In the genomic region with DNA sequence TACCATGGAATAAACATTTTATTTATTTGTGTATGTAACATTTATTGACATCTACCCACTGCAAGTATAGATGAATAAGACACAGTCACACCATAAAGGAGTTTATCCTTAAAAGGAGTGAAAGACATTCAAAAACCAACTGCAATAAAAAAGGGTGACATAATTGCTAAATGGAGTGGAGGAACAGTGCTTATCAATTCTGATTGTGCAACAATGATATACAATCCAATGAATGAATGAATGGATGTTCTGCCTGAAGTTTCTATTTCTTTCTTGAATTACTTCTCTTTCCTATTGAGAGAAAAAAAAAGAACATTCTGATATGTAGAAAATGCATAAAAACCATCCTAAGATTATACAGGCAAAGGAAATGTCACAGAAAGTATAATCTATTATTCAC, we compare ENCODE assay signal across 25 cellular contexts. TPM values are rescaled to one million over a fixed set of nuclear protein-coding genes. Genes with fewer than 3 reads are reported as not detected.
DNase-seq lines count a peak whose midpoint lies in the region; ATAC-seq, FAIRE-seq and TF ChIP-seq lines count a peak whose summit lies in the region.
"Had no signal": no experiment of that assay in that cellular context is flagged by ENCODE, and none has a peak within 500 bp of the region (broad histone marks: within the 10 kb centered on the region; RNA-seq: fewer than 3 reads in every experiment).

No MANE protein-coding gene starts in this region.

- BruUV-seq in HepG2 (replicated peaks; lab: Mats Ljungman, UMichigan) (no TSS peak), IMR-90 (replicated peaks; lab: Mats Ljungman, UMichigan) (no TSS peak), K562 (replicated peaks; lab: Mats Ljungman, UMichigan) (no TSS peak)

- TF ChIP-seq EP300 in HepG2 (IDR thresholded peaks at IDR 0.05; ENCODE audit: low read depth in 2 of 2, low read length in 2 of 2) (no peak), HepG2 (CRISPR knock-in tag; IDR thresholded peaks at IDR 0.05; ENCODE audit: borderline replicate concordance) (no peak), K562 (IDR thresholded peaks at IDR 0.05; ENCODE audit: low read length) (no peak)

- H3K9ac ChIP-seq in HepG2 (ENCODE audit: insufficient read depth, low read depth, low read length) (no peak overlapping the region), IMR-90 (ENCODE audit: low read depth, low read length) (no peak overlapping the region), K562 (ENCODE audit: insufficient read depth in 1 of 2, low read depth in 2 of 2, low read length in 2 of 2) (no peak overlapping the region)
- H3K9ac ChIP-seq: BLaER1 had no signal

- dilution Hi-C loops in IMR-90 (cut with HindIII; ENCODE audit: low sequenced_read_pairs, unreplicated experiment) = no loop called here

- no peak overlapping the region for H2BK15ac ChIP-seq in IMR-90 (ENCODE audit: low read depth, low read length)

- in situ Hi-C loops in HepG2 (cut with HindIII; ENCODE audit: extremely low pct_ligation_motif_present, low pct_unique_long_range_greater_than_20kb) = no loop called here
- in situ Hi-C loops in IMR-90 (cut with MboI; ENCODE audit: low sequenced_read_pairs) = no loop called here
- in situ Hi-C loops in K562 (cut with MboI) = no loop called here

- TF ChIP-seq CTCF in HepG2 (CRISPR knock-in tag; IDR thresholded peaks at IDR 0.05) (no peak), right lobe of liver (IDR thresholded peaks at IDR 0.05) (no peak), IMR-90 (conservative IDR thresholded peaks at IDR 0.05; ENCODE audit: low read depth, low read length) (no peak), K562 (IDR thresholded peaks at IDR 0.05 in 2 of 3, conservative IDR thresholded peaks at IDR 0.05 in 1 of 3; ENCODE audit: insufficient read depth in 2 of 3, low read depth in 1 of 3, low read length in 3 of 3) (no peak)

- H3K56ac ChIP-seq in IMR-90 (ENCODE audit: extremely low read depth, insufficient read depth, low read length) = no peak overlapping the region

- H3K27ac ChIP-seq in HepG2 (ENCODE audit: extremely low read length, insufficient read depth, low read length) (no peak overlapping the region), right lobe of liver (no peak overlapping the region), IMR-90 (ENCODE audit: insufficient read depth, low read length) (no peak overlapping the region), K562 (ENCODE audit: extremely low read depth, low read depth, low read length) (no peak overlapping the region)
- H3K27ac ChIP-seq: BLaER1 had no signal

- no peaks in the 10 kb centered on the region for H3K27me3 ChIP-seq in HepG2 (ENCODE audit: control insufficient read depth in 1 of 2, insufficient read depth in 2 of 2, low read length in 2 of 2)
- no peaks in the 10 kb centered on the region for H3K27me3 ChIP-seq in right lobe of liver
- H3K27me3 ChIP-seq in IMR-90 (ENCODE audit: control insufficient read depth, insufficient read depth, low read length) = peaks cover 2% of the 10 kb centered on the region; the same call in 1 of the 2 replicates
- H3K27me3 ChIP-seq in K562 (ENCODE audit: control insufficient read depth in 2 of 2, insufficient read depth in 2 of 2, low read length in 2 of 2) = peaks cover 4 to 8% of the 10 kb centered on the region in 2 experiments; a peak in 3 of 5 replicates
- H3K27me3 ChIP-seq: BE2C, BLaER1 had no signal

- H3K23ac ChIP-seq in IMR-90 (ENCODE audit: low read depth, low read length) = no peak overlapping the region

- peaks cover 9% of the 10 kb centered on the region for H3K4me1 Mint-ChIP-seq in activated T-helper 1 cell treated with anti-CD3 and anti-CD28 coated beads, Interleukin-12 subunit alpha, Interleukin-12 subunit beta, Interleukin-2, Interleukin-4 antibody, amounts not matched to agents 30 ng/mL and 10 ng/mL and 1 ng/mL, durations not matched to agents 14 hours and 24 hours and 36 hours (ENCODE audit: low read depth)

- no peak overlapping the region for H4K5ac ChIP-seq in IMR-90 (ENCODE audit: low read depth, low read length)

- POLR2A ChIA-PET in HepG2 (lab: Yijun Ruan, JAX) = no interaction called here
- POLR2A ChIA-PET in IMR-90 (lab: Charles Lee; ENCODE audit: unreplicated experiment) = no interaction called here
- POLR2A ChIA-PET in K562 (lab: Yijun Ruan, JAX) = interaction anchor here (0.9 kb wide), 1 partner anchor 22 kb away, joined by 4 read pairs; no protein-coding TSS in a partner anchor

- H3K4me1 ChIP-seq in HepG2 (ENCODE audit: insufficient read depth, low read length) (0 out of 2 replicates have a peak, but pooled peaks cover 2% of the 10 kb centered on the region), right lobe of liver (no peaks in the 10 kb centered on the region), IMR-90 (ENCODE audit: control insufficient read depth, insufficient read depth, low read length) (no peaks in the 10 kb centered on the region), K562 (replicated peaks in 1 of 2; ENCODE audit: control insufficient read depth in 2 of 2, insufficient read depth in 2 of 2, low read length in 2 of 2) (no peaks in the 10 kb centered on the region)
- H3K4me1 ChIP-seq: BE2C had no signal

- H3K9me3 Mint-ChIP-seq in activated T-helper 1 cell treated with anti-CD3 and anti-CD28 coated beads, Interleukin-12 subunit alpha, Interleukin-12 subunit beta, Interleukin-2, Interleukin-4 antibody, amounts not matched to agents 30 ng/mL and 10 ng/mL and 1 ng/mL, durations not matched to agents 14 hours and 24 hours and 36 hours = no peaks in the 10 kb centered on the region
- H3K9me3 Mint-ChIP-seq: CD14-positive monocyte; CD4-positive, CD25-positive, alpha-beta regulatory T cell; CD8-positive, alpha-beta memory T cell had no signal

- no peak for TF ChIP-seq POLR2A in HepG2 (IDR thresholded peaks at IDR 0.05; ENCODE audit: insufficient read depth in 1 of 2, low read depth in 2 of 2, low read length in 2 of 2)
- TF ChIP-seq POLR2A in right lobe of liver (IDR thresholded peaks at IDR 0.05) = no peak
- no peak for TF ChIP-seq POLR2A in IMR-90 (IDR thresholded peaks at IDR 0.05; ENCODE audit: low read depth, low read length)
- no peak for TF ChIP-seq POLR2A in K562 (conservative IDR thresholded peaks at IDR 0.05)

- CTCF ChIA-PET in HepG2 (lab: Yijun Ruan, JAX; ENCODE audit: low intra/inter-chr PET ratio, low total read pairs) = no interaction called here
- CTCF ChIA-PET in IMR-90 (lab: Yijun Ruan, JAX) = no interaction called here
- CTCF ChIA-PET in K562 (lab: Yijun Ruan, JAX; ENCODE audit: low intra/inter-chr PET ratio) = no interaction called here

- H3K4ac ChIP-seq in IMR-90 (ENCODE audit: low read depth, low read length) = no peak overlapping the region

- H3K18ac ChIP-seq in IMR-90 (ENCODE audit: low read depth, low read length) = no peak overlapping the region

- H2AK5ac ChIP-seq in IMR-90 (ENCODE audit: low read depth, low read length) = no peak overlapping the region

- H3K79me1 ChIP-seq in IMR-90 (ENCODE audit: low read depth in 1 of 2, low read length in 2 of 2) = no peaks in the 10 kb centered on the region

- H2BK20ac ChIP-seq in IMR-90 (ENCODE audit: low read depth, low read length) = no peak overlapping the region

- H3K36me3 ChIP-seq in HepG2 (replicated peaks in 1 of 2; ENCODE audit: control insufficient read depth in 1 of 2, insufficient read depth in 2 of 2, low read length in 2 of 2) (no peaks in the 10 kb centered on the region), right lobe of liver (no peaks in the 10 kb centered on the region), IMR-90 (ENCODE audit: control insufficient read depth, insufficient read depth, low read length) (no peaks in the 10 kb centered on the region), K562 (ENCODE audit: control insufficient read depth, insufficient read depth, low read length) (no peaks in the 10 kb centered on the region)
- H3K36me3 ChIP-seq: BE2C, BLaER1 had no signal

- H4K20me1 ChIP-seq in HepG2 (ENCODE audit: insufficient read depth, low read length) (no peaks in the 10 kb centered on the region), IMR-90 (ENCODE audit: insufficient read depth, low read length) (no peaks in the 10 kb centered on the region), K562 (replicated peaks; ENCODE audit: control insufficient read depth, insufficient read depth, low read length) (no peaks in the 10 kb centered on the region)
- H4K20me1 ChIP-seq: BLaER1 had no signal

- no peak overlapping the region for H4K8ac ChIP-seq in IMR-90 (ENCODE audit: low read depth in 2 of 2, low read length in 2 of 2)

- FAIRE-seq in HepG2 (lab: Jason Lieb, UNC) (no peak), K562 (lab: Jason Lieb, UNC) (no peak)
- FAIRE-seq: A204.1, D721Med, G401.6, GM12891, GM19239 had no signal

- no peak overlapping the region for H2AK9ac ChIP-seq in IMR-90 (replicated peaks; ENCODE audit: low read depth, low read length, poor library complexity)

- H2BK120ac ChIP-seq in IMR-90 (ENCODE audit: low read depth, low read length) = no peak overlapping the region

- intact Hi-C loops in HepG2 (cut with micrococcal nuclease; ENCODE audit: unreplicated experiment) = no loop called here
- intact Hi-C loops in right lobe of liver (cut with DNase I) = no loop called here
- intact Hi-C loops in IMR-90 (cut with micrococcal nuclease) = no loop called here
- intact Hi-C loops in K562 (cut with micrococcal nuclease) = no loop called here
- intact Hi-C loops in activated T-helper 1 cell treated with anti-CD3 and anti-CD28 coated beads, Interleukin-12 subunit alpha, Interleukin-12 subunit beta, Interleukin-2, Interleukin-4 antibody, amounts not matched to agents 30 ng/mL and 10 ng/mL and 1 ng/mL, durations not matched to agents 14 hours and 24 hours and 36 hours (cut with micrococcal nuclease) = no loop called here

- ATAC-seq in HepG2 (no peak), right lobe of liver (no peak), IMR-90 (ENCODE audit: low read depth) (no peak), K562 (no peak)

- no peak overlapping the region for H2BK5ac ChIP-seq in IMR-90 (ENCODE audit: low read depth, low read length, poor library complexity, severe bottlenecking)

- peaks cover 5% of the 10 kb centered on the region for H3K27me3 Mint-ChIP-seq in activated T-helper 1 cell treated with anti-CD3 and anti-CD28 coated beads, Interleukin-12 subunit alpha, Interleukin-12 subunit beta, Interleukin-2, Interleukin-4 antibody, amounts not matched to agents 30 ng/mL and 10 ng/mL and 1 ng/mL, durations not matched to agents 14 hours and 24 hours and 36 hours (ENCODE audit: insufficient read depth)

- H3K36me3 Mint-ChIP-seq in activated T-helper 1 cell treated with anti-CD3 and anti-CD28 coated beads, Interleukin-12 subunit alpha, Interleukin-12 subunit beta, Interleukin-2, Interleukin-4 antibody, amounts not matched to agents 30 ng/mL and 10 ng/mL and 1 ng/mL, durations not matched to agents 14 hours and 24 hours and 36 hours (ENCODE audit: low read depth) = no peaks in the 10 kb centered on the region
- H3K36me3 Mint-ChIP-seq: CD14-positive monocyte; CD4-positive, alpha-beta memory T cell had no signal

- H3K4me3 ChIP-seq in HepG2 (replicated peaks in 1 of 3; ENCODE audit: insufficient read depth in 1 of 3, low read depth in 2 of 3, low read length in 3 of 3) (no peak overlapping the region), right lobe of liver (no peak overlapping the region), IMR-90 (ENCODE audit: insufficient read depth, low read depth, low read length) (no peak overlapping the region), K562 (no peak overlapping the region)
- H3K4me3 ChIP-seq: BLaER1 had no signal

- H4K91ac ChIP-seq in IMR-90 (ENCODE audit: insufficient read depth, low read depth, low read length) = no peak overlapping the region

- no peak for TF ChIP-seq RAD21 in HepG2 (CRISPR knock-in tag; IDR thresholded peaks at IDR 0.05)
- no peak for TF ChIP-seq RAD21 in IMR-90 (IDR thresholded peaks at IDR 0.05; ENCODE audit: low read length)
- TF ChIP-seq RAD21 in K562 (CRISPR knock-in tag; conservative IDR thresholded peaks at IDR 0.05 in 1 of 2, IDR thresholded peaks at IDR 0.05 in 1 of 2) = no peak

- no peak overlapping the region for H3K4me3 Mint-ChIP-seq in activated T-helper 1 cell treated with anti-CD3 and anti-CD28 coated beads, Interleukin-12 subunit alpha, Interleukin-12 subunit beta, Interleukin-2, Interleukin-4 antibody, amounts not matched to agents 30 ng/mL and 10 ng/mL and 1 ng/mL, durations not matched to agents 14 hours and 24 hours and 36 hours
- H3K4me3 Mint-ChIP-seq: CD14-positive monocyte; CD4-positive, alpha-beta memory T cell; CD4-positive, CD25-positive, alpha-beta regulatory T cell; CD8-positive, alpha-beta memory T cell had no signal

- H2AFZ ChIP-seq in HepG2 (ENCODE audit: low read length) = no peak overlapping the region
- no peak overlapping the region for H2AFZ ChIP-seq in IMR-90 (replicated peaks; ENCODE audit: low read length, poor library complexity)
- H2AFZ ChIP-seq in K562 (ENCODE audit: low read depth, low read length) = no peak overlapping the region

- H3K27ac Mint-ChIP-seq in activated T-helper 1 cell treated with anti-CD3 and anti-CD28 coated beads, Interleukin-12 subunit alpha, Interleukin-12 subunit beta, Interleukin-2, Interleukin-4 antibody, amounts not matched to agents 30 ng/mL and 10 ng/mL and 1 ng/mL, durations not matched to agents 14 hours and 24 hours and 36 hours = no peak overlapping the region
- H3K27ac Mint-ChIP-seq: CD14-positive monocyte; CD4-positive, alpha-beta memory T cell; CD4-positive, CD25-positive, alpha-beta regulatory T cell; CD8-positive, alpha-beta memory T cell had no signal

- no peak for DNase-seq in HepG2 (ENCODE audit: low spot score)
- DNase-seq in right lobe of liver = no peak
- DNase-seq in IMR-90 = no peak
- DNase-seq in K562 (ENCODE audit: extremely low read depth in 1 of 4, low spot score in 3 of 4) = no peak
- no peak for DNase-seq in activated T-helper 1 cell treated with anti-CD3 and anti-CD28 coated beads, Interleukin-12 subunit alpha, Interleukin-12 subunit beta, Interleukin-2, Interleukin-4 antibody, amounts not matched to agents 30 ng/mL and 10 ng/mL and 1 ng/mL, durations not matched to agents 14 hours and 24 hours and 36 hours (ENCODE audit: low spot score)
- no peak for DNase-seq in COLO668 (lab: John Stamatoyannopoulos, UW; ENCODE audit: unreplicated experiment)
- DNase-seq: 8988T; ACHN; BE2C; C1 segment of cervical spinal cord; Caco-2; Calu3; CD4-positive, alpha-beta memory T cell; CD4-positive, CD25-positive, alpha-beta regulatory T cell; CD8-positive, alpha-beta memory T cell; DMS79 treated with DMSO at 0.1 percent for 48 hours; GF-D8 had no signal

- no peak overlapping the region for H3K14ac ChIP-seq in IMR-90 (replicated peaks; ENCODE audit: low read depth, low read length)

- no peak overlapping the region for H3K4me2 ChIP-seq in HepG2 (ENCODE audit: low read depth, low read length)
- no peak overlapping the region for H3K4me2 ChIP-seq in IMR-90 (ENCODE audit: low read depth, low read length)
- no peak overlapping the region for H3K4me2 ChIP-seq in K562 (ENCODE audit: insufficient read depth, low read length)
- H3K4me2 ChIP-seq: BLaER1 had no signal

- H3K79me2 ChIP-seq in HepG2 (ENCODE audit: insufficient read depth, low read length) (no peaks in the 10 kb centered on the region), K562 (ENCODE audit: control insufficient read depth, insufficient read depth, low read length) (no peaks in the 10 kb centered on the region)

- H3K9me3 ChIP-seq in HepG2 (ENCODE audit: low read length) (no peaks in the 10 kb centered on the region), right lobe of liver (no peaks in the 10 kb centered on the region), IMR-90 (ENCODE audit: control insufficient read depth, insufficient read depth, low read length) (no peaks in the 10 kb centered on the region), K562 (replicated peaks; ENCODE audit: control insufficient read depth, insufficient read depth, low read depth, low read length) (no peaks in the 10 kb centered on the region)
- H3K9me3 ChIP-seq: BE2C, BLaER1, Caco-2 had no signal

- no peaks in the 10 kb centered on the region for H3K9me1 ChIP-seq in IMR-90 (ENCODE audit: insufficient read depth, low read length)
- no peaks in the 10 kb centered on the region for H3K9me1 ChIP-seq in K562 (ENCODE audit: control insufficient read depth, insufficient read depth, low read length)

RNA-seq across cellular contexts. Expression of a gene that starts 10.0 kb away (rescaled TPM):
- total RNA-seq in HepG2 (2016; rRNA removed; fragmentation: Illumina TruSeq; extraction: Trizol) (not detected in 2 replicates), right lobe of liver (1 to 10 TPM in 3 of 6 experiments, under 1 TPM in 3; 0.37 to 2.9 (median 1.1) TPM), IMR-90 (2012; rRNA removed) (not detected in 2 replicates), K562 (2014; rRNA removed) (not detected in 2 replicates), K562 (2014; rRNA removed; fragmentation: Illumina TruSeq; extraction: Trizol) (not detected in 2 replicates), K562 (2015; rRNA removed; fragmentation: Illumina TruSeq; extraction: Trizol) (not detected in 2 replicates), K562 (2021) (0.13 and 0.31 TPM in 2 replicates)
- not detected in 2 replicates for total RNA-seq in HepG2 (2016; cell fraction: cytosol; rRNA removed; fragmentation: Illumina TruSeq; extraction: Trizol; ENCODE audit: low read depth)
- total RNA-seq in HepG2 (2016; cell fraction: insoluble cytoplasmic fraction; rRNA removed; fragmentation: Illumina TruSeq; extraction: Trizol) = not detected in 2 replicates
- not detected in 2 replicates for total RNA-seq in HepG2 (2016; cell fraction: membrane; rRNA removed; fragmentation: Illumina TruSeq; extraction: Trizol)
- total RNA-seq in HepG2 (2016; cell fraction: nucleus; rRNA removed; fragmentation: Illumina TruSeq; extraction: Trizol) = not detected in 2 replicates
- polyA plus RNA-seq in HepG2 (2011; rRNA removed) (0.17 and 0.29 TPM in 2 replicates), IMR-90 (2012; rRNA removed) (not detected in 2 replicates), K562 (2011; rRNA removed) (not detected in 2 replicates), K562 (2014; fragmentation: Illumina TruSeq; extraction: Trizol) (not detected in 2 replicates), K562 (2014; fragmentation: Nextera tagmentation; extraction: Ambion mirVana) (not detected), K562 (2014; rRNA removed) (not detected in 2 replicates)
- 0.12 and 0.28 TPM in 2 replicates for polyA plus RNA-seq in HepG2 (2011; cell fraction: cytosol; rRNA removed)
- polyA plus RNA-seq in HepG2 (2011; cell fraction: nucleus; rRNA removed) = 0.12 TPM in 1 of 2 replicates, not detected in the other
- 0.24 TPM in 1 of 2 replicates, not detected in the other for polyA plus RNA-seq in HepG2 (2012)
- not detected in 2 replicates for polyA plus RNA-seq in HepG2 (2016; cell fraction: cytosol; fragmentation: Illumina TruSeq; extraction: Trizol; ENCODE audit: low read depth)
- not detected in 2 replicates for polyA plus RNA-seq in HepG2 (2016; cell fraction: insoluble cytoplasmic fraction; fragmentation: Illumina TruSeq; extraction: Trizol; ENCODE audit: low read depth)
- not detected in 2 replicates for polyA plus RNA-seq in HepG2 (2016; cell fraction: membrane; fragmentation: Illumina TruSeq; extraction: Trizol; ENCODE audit: low read depth)
- polyA plus RNA-seq in HepG2 (2016; cell fraction: nucleus; fragmentation: Illumina TruSeq; extraction: Trizol; ENCODE audit: insufficient read depth, low read depth) = not detected in 2 replicates
- polyA minus RNA-seq in HepG2 (2011; rRNA and poly(A)+ RNA removed; ENCODE audit: low replicate concordance) = not detected in 2 replicates
- polyA minus RNA-seq in HepG2 (2011; cell fraction: cytosol; rRNA and poly(A)+ RNA removed) = not detected in 2 replicates
- not detected in 2 replicates for polyA minus RNA-seq in HepG2 (2011; cell fraction: nucleus; rRNA and poly(A)+ RNA removed)
- not detected in 2 replicates for polyA plus RNA-seq in IMR-90 (2012; cell fraction: cytosol; rRNA removed)
- not detected in 2 replicates for polyA plus RNA-seq in IMR-90 (2012; cell fraction: nucleus; rRNA removed; ENCODE audit: low replicate concordance)
- not detected in 2 replicates for total RNA-seq in K562 (2011; cell fraction: chromatin; rRNA removed; ENCODE audit: low replicate concordance)
- total RNA-seq in K562 (2011; cell fraction: nucleolus; rRNA removed) = not detected in 2 replicates
- total RNA-seq in K562 (2011; cell fraction: nucleoplasm; rRNA removed) = not detected in 2 replicates
- polyA plus RNA-seq in K562 (2011; cell fraction: cytosol; rRNA removed) = not detected in 2 replicates
- not detected in 2 replicates for polyA plus RNA-seq in K562 (2011; cell fraction: nucleus; rRNA removed)
- not detected in 2 replicates for polyA plus RNA-seq in K562 (2012)
- not detected in 2 replicates for polyA minus RNA-seq in K562 (2011; rRNA and poly(A)+ RNA removed)
- not detected in 2 replicates for polyA minus RNA-seq in K562 (2011; cell fraction: cytosol; rRNA and poly(A)+ RNA removed)
- polyA minus RNA-seq in K562 (2011; cell fraction: nucleus; rRNA and poly(A)+ RNA removed) = not detected in 2 replicates
- total RNA-seq in activated T-helper 1 cell treated with anti-CD3 and anti-CD28 coated beads, Interleukin-12 subunit alpha, Interleukin-12 subunit beta, Interleukin-2, Interleukin-4 antibody, amounts not matched to agents 30 ng/mL and 10 ng/mL and 1 ng/mL, durations not matched to agents 14 hours and 24 hours and 36 hours = not detected in 2 replicates
- total RNA-seq: Caco-2; CD4-positive, alpha-beta memory T cell; CD4-positive, CD25-positive, alpha-beta regulatory T cell; CD8-positive, alpha-beta memory T cell had no signal
- polyA plus RNA-seq: AG04450; CD14-positive monocyte; CD4-positive, alpha-beta memory T cell; CD8-positive, alpha-beta memory T cell had no signal
